Comparison of ENCODE assay signal across 14 cellular contexts in the genomic region with DNA sequence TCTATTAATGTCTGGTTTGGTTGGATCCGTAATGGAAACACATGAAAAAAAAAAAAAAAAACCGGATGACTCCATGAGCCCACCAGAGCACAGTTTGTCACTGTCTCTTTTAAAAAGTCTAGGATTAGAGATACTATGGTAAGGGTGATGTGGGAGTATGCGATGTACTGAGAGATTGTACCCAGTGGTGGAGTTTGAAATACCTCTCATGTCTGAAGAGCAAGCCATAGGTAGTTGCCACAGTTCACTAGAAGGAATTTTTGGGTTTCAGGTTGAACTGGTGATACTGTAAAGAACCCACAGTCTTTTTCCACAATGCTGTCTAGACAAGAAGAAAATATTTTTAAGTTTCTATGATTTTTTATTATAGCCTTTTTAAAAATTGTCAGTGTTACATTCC.
DNase-seq lines count a peak whose midpoint lies in the region; ATAC-seq and TF ChIP-seq lines count a peak whose summit lies in the region.
"Had no signal": no experiment of that assay in that cellular context is flagged by ENCODE, and none has a peak within 500 bp of the region (broad histone marks: within the 10 kb centered on the region; RNA-seq: fewer than 3 reads in every experiment).

No MANE protein-coding gene starts in this region.

- H2BK120ac ChIP-seq in trophoblast cell (ENCODE audit: insufficient read depth, low read length, poor library complexity) = no peak overlapping the region

- H2BK5ac ChIP-seq in trophoblast cell (ENCODE audit: low read depth, low read length, poor library complexity) = no peak overlapping the region

- H4K20me1 ChIP-seq in PC-9 (ENCODE audit: insufficient read depth) = no peaks in the 10 kb centered on the region
- H4K20me1 ChIP-seq: BLaER1 had no signal

- H3K36me3 ChIP-seq in trophoblast cell (ENCODE audit: control insufficient read depth in 1 of 2, insufficient read depth in 2 of 2, low read length in 2 of 2) = peaks cover 5 to 12% of the 10 kb centered on the region in 2 experiments
- peaks cover 8% of the 10 kb centered on the region for H3K36me3 ChIP-seq in PC-9 (ENCODE audit: low read depth)

- H3K4me1 ChIP-seq in trophoblast cell (ENCODE audit: control insufficient read depth in 1 of 2, insufficient read depth in 2 of 2, low read length in 2 of 2) = no peaks in the 10 kb centered on the region
- no peaks in the 10 kb centered on the region for H3K4me1 ChIP-seq in PC-9 (replicated peaks; ENCODE audit: insufficient read depth)
- H3K4me1 ChIP-seq: BLaER1 had no signal

- H3K79me2 ChIP-seq in trophoblast cell (ENCODE audit: control insufficient read depth, insufficient read depth, low read length, poor library complexity) (no peaks in the 10 kb centered on the region), PC-9 (ENCODE audit: low read depth) (no peaks in the 10 kb centered on the region)

- no peak overlapping the region for H3K4me2 ChIP-seq in trophoblast cell (ENCODE audit: low read length)
- no peak overlapping the region for H3K4me2 ChIP-seq in PC-9
- H3K4me2 ChIP-seq: BLaER1 had no signal

- H3K27me3 Mint-ChIP-seq in activated naive CD4-positive, alpha-beta T cell treated with anti-CD3 and anti-CD28 coated beads, Interleukin-2, amount 50 U/mL, for 24 hours = no peaks in the 10 kb centered on the region
- no peaks in the 10 kb centered on the region for H3K27me3 Mint-ChIP-seq in activated naive CD4-positive, alpha-beta T cell treated with anti-CD3 and anti-CD28 coated beads for 36 hours (ENCODE audit: low read depth)
- H3K27me3 Mint-ChIP-seq in IgD-negative memory B cell = no peaks in the 10 kb centered on the region
- H3K27me3 Mint-ChIP-seq in activated T-helper 17 cell treated with anti-CD3 and anti-CD28 coated beads, Interleukin-2, amount 50 U/mL, for 72 hours = no peaks in the 10 kb centered on the region

- no peak overlapping the region for H4K12ac ChIP-seq in trophoblast cell (ENCODE audit: low read depth, low read length)

- no TSS peak for BruUV-seq in PC-9 (replicated peaks; lab: Mats Ljungman, UMichigan)

- H3K79me1 ChIP-seq in trophoblast cell (ENCODE audit: low read length) = no peaks in the 10 kb centered on the region

- H3K36me3 Mint-ChIP-seq in activated naive CD4-positive, alpha-beta T cell treated with anti-CD3 and anti-CD28 coated beads, Interleukin-2, amount 50 U/mL, for 24 hours = peaks cover 30% of the 10 kb centered on the region
- peaks cover 40% of the 10 kb centered on the region for H3K36me3 Mint-ChIP-seq in activated naive CD4-positive, alpha-beta T cell treated with anti-CD3 and anti-CD28 coated beads for 36 hours (ENCODE audit: low read depth)
- H3K36me3 Mint-ChIP-seq in IgD-negative memory B cell = peaks cover 24% of the 10 kb centered on the region
- peaks cover 100% of the 10 kb centered on the region for H3K36me3 Mint-ChIP-seq in activated T-helper 17 cell treated with anti-CD3 and anti-CD28 coated beads, Interleukin-2, amount 50 U/mL, for 72 hours (ENCODE audit: low read depth)

- intact Hi-C loops in activated naive CD4-positive, alpha-beta T cell treated with anti-CD3 and anti-CD28 coated beads for 36 hours (cut with micrococcal nuclease) = no loop called here
- intact Hi-C loops in PC-9 (cut with micrococcal nuclease; ENCODE audit: unreplicated experiment) = no loop called here

- H3K4ac ChIP-seq in trophoblast cell (ENCODE audit: low read depth, low read length) = no peak overlapping the region

- no peak overlapping the region for H2BK12ac ChIP-seq in trophoblast cell (ENCODE audit: low read length)

- DNase-seq in activated naive CD4-positive, alpha-beta T cell treated with anti-CD3 and anti-CD28 coated beads for 36 hours = no peak
- DNase-seq in trophoblast cell = peak; percentile 37 to 80
- no peak for DNase-seq in GM03348 (ENCODE audit: low spot score)
- DNase-seq in PC-9 = no peak
- DNase-seq: 8988T, AML-193, DMS53, GF-D8, HCEC 1CT, HFFc6 had no signal

- POLR2A ChIA-PET in PC-9 (lab: Charles Lee; ENCODE audit: unreplicated experiment) = no interaction called here

- H3K14ac ChIP-seq in trophoblast cell (ENCODE audit: low read length) = no peak overlapping the region

- ATAC-seq in activated T-helper 17 cell treated with anti-CD3 and anti-CD28 coated beads, Interleukin-2, amount 50 U/mL, for 72 hours (replicated peaks) = no peak

- peaks cover 5% of the 10 kb centered on the region; the same call in 1 of the 2 replicates for H3F3A ChIP-seq in PC-9 (ENCODE audit: insufficient read depth, low read depth)

- H4K91ac ChIP-seq in trophoblast cell (ENCODE audit: low read depth, low read length) = no peak overlapping the region

- H3K4me3 ChIP-seq in trophoblast cell (ENCODE audit: low read depth, low read length) (no peak overlapping the region), PC-9 (no peak overlapping the region)
- H3K4me3 ChIP-seq: BLaER1 had no signal

- peak overlapping the region; percentile 10 for H3K27ac Mint-ChIP-seq in activated naive CD4-positive, alpha-beta T cell treated with anti-CD3 and anti-CD28 coated beads, Interleukin-2, amount 50 U/mL, for 24 hours
- H3K27ac Mint-ChIP-seq in activated naive CD4-positive, alpha-beta T cell treated with anti-CD3 and anti-CD28 coated beads for 36 hours = no peak overlapping the region
- H3K27ac Mint-ChIP-seq in IgD-negative memory B cell = peak overlapping the region in 2 of 3 donors; percentile 8 to 56
- peak overlapping the region; percentile 72 for H3K27ac Mint-ChIP-seq in activated T-helper 17 cell treated with anti-CD3 and anti-CD28 coated beads, Interleukin-2, amount 50 U/mL, for 72 hours

- CTCF ChIA-PET in activated naive CD4-positive, alpha-beta T cell treated with anti-CD3 and anti-CD28 coated beads for 36 hours (lab: Charles Lee) = no interaction called here
- CTCF ChIA-PET in PC-9 (lab: Charles Lee) = no interaction called here

- no peak for TF ChIP-seq CTCF in PC-9 (conservative IDR thresholded peaks at IDR 0.05)

- H3K27ac ChIP-seq in trophoblast cell (ENCODE audit: low read depth, low read length) (no peak overlapping the region), PC-9 (no peak overlapping the region)
- H3K27ac ChIP-seq: BLaER1 had no signal

- no peak overlapping the region for H3K23ac ChIP-seq in trophoblast cell (ENCODE audit: low read length)

- H3K9ac ChIP-seq in trophoblast cell (ENCODE audit: low read length) = no peak overlapping the region
- H3K9ac ChIP-seq: BLaER1 had no signal

- H4K8ac ChIP-seq in trophoblast cell (ENCODE audit: low read depth, low read length) = no peak overlapping the region

- H3K18ac ChIP-seq in trophoblast cell (ENCODE audit: low read length) = no peak overlapping the region

- no peaks in the 10 kb centered on the region for H3K9me3 ChIP-seq in trophoblast cell (ENCODE audit: insufficient read depth, low read depth, low read length)
- no peaks in the 10 kb centered on the region for H3K9me3 ChIP-seq in PC-9 (ENCODE audit: insufficient read depth, low read depth)

- H3K27me3 ChIP-seq in trophoblast cell (ENCODE audit: insufficient read depth, low read length) = no peaks in the 10 kb centered on the region
- no peaks in the 10 kb centered on the region for H3K27me3 ChIP-seq in PC-9 (ENCODE audit: insufficient read depth, low read depth)
- H3K27me3 ChIP-seq: BLaER1 had no signal

- no peak overlapping the region for H2AFZ ChIP-seq in trophoblast cell (ENCODE audit: insufficient read depth, low read length, poor library complexity)
- H2AFZ ChIP-seq in PC-9 = no peak overlapping the region

- H3K9me3 Mint-ChIP-seq in activated naive CD4-positive, alpha-beta T cell treated with anti-CD3 and anti-CD28 coated beads, Interleukin-2, amount 50 U/mL, for 24 hours = no peaks in the 10 kb centered on the region
- H3K9me3 Mint-ChIP-seq in activated naive CD4-positive, alpha-beta T cell treated with anti-CD3 and anti-CD28 coated beads for 36 hours = no peaks in the 10 kb centered on the region
- H3K9me3 Mint-ChIP-seq in IgD-negative memory B cell = peaks cover 0 to 1% (median 0%) of the 10 kb centered on the region in 3 donors
- H3K9me3 Mint-ChIP-seq in activated T-helper 17 cell treated with anti-CD3 and anti-CD28 coated beads, Interleukin-2, amount 50 U/mL, for 72 hours = peaks cover 3% of the 10 kb centered on the region
- H3K9me3 Mint-ChIP-seq: HFFc6 had no signal

- WGBS in trophoblast cell (ENCODE audit: extremely low coverage, insufficient coverage, insufficient read length) = no CpG with 5 or more reads among the region's 3 CpGs

- no peak overlapping the region for H3K4me3 Mint-ChIP-seq in activated naive CD4-positive, alpha-beta T cell treated with anti-CD3 and anti-CD28 coated beads, Interleukin-2, amount 50 U/mL, for 24 hours
- H3K4me3 Mint-ChIP-seq in activated naive CD4-positive, alpha-beta T cell treated with anti-CD3 and anti-CD28 coated beads for 36 hours = no peak overlapping the region
- H3K4me3 Mint-ChIP-seq in IgD-negative memory B cell = no peak overlapping the region
- H3K4me3 Mint-ChIP-seq in activated T-helper 17 cell treated with anti-CD3 and anti-CD28 coated beads, Interleukin-2, amount 50 U/mL, for 72 hours = no peak overlapping the region
- H3K4me3 Mint-ChIP-seq: HFFc6 had no signal

- peaks cover 5% of the 10 kb centered on the region for H3K4me1 Mint-ChIP-seq in activated naive CD4-positive, alpha-beta T cell treated with anti-CD3 and anti-CD28 coated beads, Interleukin-2, amount 50 U/mL, for 24 hours
- H3K4me1 Mint-ChIP-seq in activated naive CD4-positive, alpha-beta T cell treated with anti-CD3 and anti-CD28 coated beads for 36 hours (ENCODE audit: low read depth) = peaks cover 5% of the 10 kb centered on the region
- H3K4me1 Mint-ChIP-seq in IgD-negative memory B cell = peaks cover 4 to 5% (median 4%) of the 10 kb centered on the region in 3 donors
- H3K4me1 Mint-ChIP-seq in activated T-helper 17 cell treated with anti-CD3 and anti-CD28 coated beads, Interleukin-2, amount 50 U/mL, for 72 hours = peaks cover 8% of the 10 kb centered on the region

- no peaks in the 10 kb centered on the region for H3K9me2 ChIP-seq in PC-9 (ENCODE audit: insufficient read depth)

- H2AK5ac ChIP-seq in trophoblast cell (ENCODE audit: low read length) = no peak overlapping the region

Comparison
In these comparisons a context has a peak if more than half of its experiments do, and no peak if none do; other contexts are left out.
1. DNase-seq: peak in trophoblast cell (2 of 2); none in activated naive CD4-positive, alpha-beta T cell treated with anti-CD3 and anti-CD28 coated beads for 36 hours (single experiment), GM03348 (single experiment) and PC-9 (0 of 2).